In the genomic region with DNA sequence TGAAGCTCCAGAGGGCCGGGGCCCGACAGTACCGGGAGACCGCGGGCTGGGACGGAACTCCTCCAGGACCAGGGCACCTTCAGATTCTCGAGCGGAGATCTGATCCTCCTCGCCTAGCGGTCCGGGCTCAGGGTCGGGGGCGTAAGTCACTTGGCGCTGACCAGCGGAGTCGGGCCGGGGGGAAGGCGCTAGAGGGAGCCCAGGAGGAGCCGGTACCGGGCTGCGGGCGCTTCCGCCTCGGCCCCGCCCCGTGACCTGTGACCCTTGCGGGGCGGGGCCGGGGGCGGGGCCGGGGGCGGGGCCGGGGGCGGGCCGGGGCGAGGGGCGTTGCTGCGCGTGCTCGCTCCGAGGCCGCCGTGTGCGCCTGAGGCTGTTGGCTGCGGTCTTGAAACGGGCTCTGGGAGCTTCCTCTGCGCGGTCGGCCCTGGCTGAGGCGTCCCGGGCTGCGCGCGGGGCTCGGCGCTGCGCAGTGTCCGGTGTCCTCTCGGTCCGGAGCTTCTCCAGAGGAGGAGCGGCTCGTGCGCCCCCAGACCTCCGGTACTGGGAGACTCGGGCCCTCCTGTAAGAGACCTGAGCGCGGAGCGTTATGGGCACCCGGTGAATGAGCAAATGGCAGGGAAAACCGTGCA, we compare ENCODE assay signal across 8 cellular contexts. TPM values are rescaled to one million over a fixed set of nuclear protein-coding genes. Genes with fewer than 3 reads are reported as not detected.
DNase-seq lines count a peak whose midpoint lies in the region; ATAC-seq and TF ChIP-seq lines count a peak whose summit lies in the region.

A gene (minus strand): TSS at position 239 of the 629 bp plus-strand sequence. CDS start 373 bp downstream, outside the sequence.

- H3K36me3 Mint-ChIP-seq in activated naive CD8-positive, alpha-beta T cell treated with anti-CD3 and anti-CD28 coated beads, Interleukin-2, amount 50 U/mL, for 24 hours (ENCODE audit: low read depth), result no peaks in the 10 kb centered on the region
- no peaks in the 10 kb centered on the region for H3K36me3 Mint-ChIP-seq in type B pancreatic cell

- H3K4me3 Mint-ChIP-seq in activated naive CD8-positive, alpha-beta T cell treated with anti-CD3 and anti-CD28 coated beads, Interleukin-2, amount 50 U/mL, for 24 hours, result peak within 1 kb of the TSS; percentile 83
- H3K4me3 Mint-ChIP-seq in type B pancreatic cell, result peak within 1 kb of the TSS; percentile 98

- H3K27ac ChIP-seq in DOHH2 (ENCODE audit: low read depth, low read length) (peak within 1 kb of the TSS; percentile 38; the same call in 1 of the 2 replicates), SU-DHL-6 (ENCODE audit: low read depth, low read length) (peak within 1 kb of the TSS; percentile 20; the same call in 1 of the 2 replicates), heart left ventricle (peak within 1 kb of the TSS; percentile 70 to 93 (median 87))

- H3K4me3 ChIP-seq in DOHH2 (ENCODE audit: low read length) (peak within 1 kb of the TSS; percentile 98), SU-DHL-6 (ENCODE audit: insufficient read depth, low read length, poor library complexity, severe bottlenecking) (peak within 1 kb of the TSS; percentile 99), heart left ventricle (peak within 1 kb of the TSS; percentile 61 to 92 (median 82))

- H3K9me2 ChIP-seq in DOHH2 (replicated peaks; ENCODE audit: control insufficient read depth, low read length) (no peaks in the 10 kb centered on the region), SU-DHL-6 (replicated peaks; ENCODE audit: insufficient read depth, low read length) (no peaks in the 10 kb centered on the region)

- H3K4me1 ChIP-seq in DOHH2 (ENCODE audit: control insufficient read depth, low read length), result peaks cover 14% of the 10 kb centered on the region
- peaks cover 0 to 26% (median 17%) of the 10 kb centered on the region in 12 donors for H3K4me1 ChIP-seq in heart left ventricle

- H3K4me1 Mint-ChIP-seq in activated naive CD8-positive, alpha-beta T cell treated with anti-CD3 and anti-CD28 coated beads, Interleukin-2, amount 50 U/mL, for 24 hours, result peaks cover 22% of the 10 kb centered on the region
- peaks cover 29% of the 10 kb centered on the region for H3K4me1 Mint-ChIP-seq in type B pancreatic cell (ENCODE audit: unreplicated experiment)

- intact Hi-C loops in heart left ventricle (cut with DNase I) (loop anchor here in 9 of 10 donors (1.0 to 5.0 kb wide), 7 partner anchors 44 to 84 kb away; a partner anchor contains a TSS), posterior cingulate gyrus (cut with DNase I) (loop anchor here (5.0 kb wide), 1 partner anchor 69 kb away; no protein-coding TSS in a partner anchor)

- DNase-seq in LHCN-M2 (ENCODE audit: low read depth), result peak; percentile 75
- DNase-seq in activated naive CD8-positive, alpha-beta T cell treated with anti-CD3 and anti-CD28 coated beads, Interleukin-2, amount 50 U/mL, for 24 hours, result peak; percentile 73
- DNase-seq in heart left ventricle, result peak; percentile 87 to 94 (median 88)
- DNase-seq in posterior cingulate gyrus, result peak; percentile 63 to 97 (median 78)
- DNase-seq in type B pancreatic cell (ENCODE audit: extremely low spot score, unreplicated experiment), result peak; percentile 79

- WGBS in heart left ventricle, 4 donors, result 0 to 1% (median 0%) methylated on average over 20 to 70 of the region's 70 CpGs

- H3K36me3 ChIP-seq in DOHH2 (ENCODE audit: control insufficient read depth, low read length), result no peaks in the 10 kb centered on the region
- no peaks in the 10 kb centered on the region for H3K36me3 ChIP-seq in SU-DHL-6 (ENCODE audit: low read length)
- H3K36me3 ChIP-seq in heart left ventricle, result peaks cover 0 to 15% (median 0%) of the 10 kb centered on the region in 9 donors

- H3K9me3 ChIP-seq in DOHH2 (ENCODE audit: control insufficient read depth, insufficient read depth, low read length), result no peaks in the 10 kb centered on the region
- H3K9me3 ChIP-seq in SU-DHL-6 (ENCODE audit: insufficient read depth, low read length), result no peaks in the 10 kb centered on the region
- H3K9me3 ChIP-seq in heart left ventricle, result no peaks in the 10 kb centered on the region

- H4K20me1 ChIP-seq in DOHH2 (ENCODE audit: control insufficient read depth, insufficient read depth, low read depth, low read length) (no peaks in the 10 kb centered on the region), SU-DHL-6 (ENCODE audit: low read depth, low read length) (no peaks in the 10 kb centered on the region)

- peak within 1 kb of the TSS; percentile 100 for H3K4me2 ChIP-seq in DOHH2 (ENCODE audit: low read length)
- H3K4me2 ChIP-seq in SU-DHL-6 (ENCODE audit: low read depth, low read length, poor library complexity, severe bottlenecking), result peak within 1 kb of the TSS; percentile 89

- ATAC-seq in GM21723 (IDR thresholded peaks at IDR 0.05; ENCODE audit: unreplicated experiment) (peak; percentile 64), heart left ventricle (peak; percentile 77 to 93 (median 90))
- peak; percentile 86 for ATAC-seq in activated naive CD8-positive, alpha-beta T cell treated with anti-CD3 and anti-CD28 coated beads, Interleukin-2, amount 50 U/mL, for 24 hours

- peak within 1 kb of the TSS; percentile 67 for H3K27ac Mint-ChIP-seq in activated naive CD8-positive, alpha-beta T cell treated with anti-CD3 and anti-CD28 coated beads, Interleukin-2, amount 50 U/mL, for 24 hours
- H3K27ac Mint-ChIP-seq in type B pancreatic cell, result peak within 1 kb of the TSS; percentile 69

- peak; percentile 54 for TF ChIP-seq CTCF in DOHH2 (IDR thresholded peaks at IDR 0.05; ENCODE audit: low read depth, low read length, poor library complexity, severe bottlenecking)
- TF ChIP-seq CTCF in SU-DHL-6 (IDR thresholded peaks at IDR 0.05; ENCODE audit: insufficient read depth, low read length, poor library complexity, severe bottlenecking), result peak; percentile 22
- peak in 11 of 12 donors; percentile 16 to 65 (median 49) for TF ChIP-seq CTCF in heart left ventricle (IDR thresholded peaks at IDR 0.05)
- TF ChIP-seq CTCF in type B pancreatic cell (conservative IDR thresholded peaks at IDR 0.05), result peak; percentile 39

- no peaks in the 10 kb centered on the region for H3K27me3 Mint-ChIP-seq in activated naive CD8-positive, alpha-beta T cell treated with anti-CD3 and anti-CD28 coated beads, Interleukin-2, amount 50 U/mL, for 24 hours
- H3K27me3 Mint-ChIP-seq in type B pancreatic cell, result no peaks in the 10 kb centered on the region

- TF ChIP-seq POLR2A in heart left ventricle (IDR thresholded peaks at IDR 0.05), result peak in 1 of 2 donors; percentile 74

- H3K79me2 ChIP-seq in DOHH2 (ENCODE audit: control insufficient read depth, low read length), result peaks cover 15% of the 10 kb centered on the region
- H3K79me2 ChIP-seq in SU-DHL-6 (ENCODE audit: insufficient read depth, low read length), result no peaks in the 10 kb centered on the region; the same call in 1 of the 2 replicates

- H3F3A ChIP-seq in DOHH2 (ENCODE audit: control insufficient read depth, insufficient read depth), result no peaks in the 10 kb centered on the region
- no peaks in the 10 kb centered on the region for H3F3A ChIP-seq in SU-DHL-6 (ENCODE audit: insufficient read depth)

- no peaks in the 10 kb centered on the region for H3K27me3 ChIP-seq in DOHH2 (ENCODE audit: control insufficient read depth, low read length)
- H3K27me3 ChIP-seq in SU-DHL-6 (ENCODE audit: low read length), result no peaks in the 10 kb centered on the region
- H3K27me3 ChIP-seq in heart left ventricle, result no peaks in the 10 kb centered on the region

- no peaks in the 10 kb centered on the region for H3K9me3 Mint-ChIP-seq in activated naive CD8-positive, alpha-beta T cell treated with anti-CD3 and anti-CD28 coated beads, Interleukin-2, amount 50 U/mL, for 24 hours
- H3K9me3 Mint-ChIP-seq in type B pancreatic cell, result no peaks in the 10 kb centered on the region

- peak within 1 kb of the TSS; percentile 85 for H3K9ac ChIP-seq in SU-DHL-6 (ENCODE audit: low read length)

- H2AFZ ChIP-seq in SU-DHL-6 (ENCODE audit: low read depth, low read length, severe bottlenecking), result peak within 1 kb of the TSS; percentile 78

RNA-seq across cellular contexts. Expression of the gene that starts here (rescaled TPM):
- 33.9 and 40.4 TPM in 2 replicates for total RNA-seq in LHCN-M2 (2014; rRNA removed)
- 25.3 TPM for polyA plus RNA-seq in LHCN-M2 (2012)
- total RNA-seq in heart left ventricle, result 10 to 100 TPM; 19.1 to 40.5 (median 27.2) TPM
- polyA plus RNA-seq in heart left ventricle, result 10 to 100 TPM; 16.7 to 25.0 TPM
- 26.1 and 32.1 TPM in 2 replicates for total RNA-seq in type B pancreatic cell (ENCODE audit: low replicate concordance)

Comparison
In these comparisons a context has a peak if more than half of its experiments do, and no peak if none do; other contexts are left out.
1. Peak in every context shown above with its lines: DNase-seq, ATAC-seq, H3K4me3 ChIP-seq and H3K27ac ChIP-seq.
2. H3K27ac ChIP-seq: peak in every context shown above with its lines; median percentile 87 in heart left ventricle; 38 in DOHH2; 20 in SU-DHL-6.